In the genomic region with DNA sequence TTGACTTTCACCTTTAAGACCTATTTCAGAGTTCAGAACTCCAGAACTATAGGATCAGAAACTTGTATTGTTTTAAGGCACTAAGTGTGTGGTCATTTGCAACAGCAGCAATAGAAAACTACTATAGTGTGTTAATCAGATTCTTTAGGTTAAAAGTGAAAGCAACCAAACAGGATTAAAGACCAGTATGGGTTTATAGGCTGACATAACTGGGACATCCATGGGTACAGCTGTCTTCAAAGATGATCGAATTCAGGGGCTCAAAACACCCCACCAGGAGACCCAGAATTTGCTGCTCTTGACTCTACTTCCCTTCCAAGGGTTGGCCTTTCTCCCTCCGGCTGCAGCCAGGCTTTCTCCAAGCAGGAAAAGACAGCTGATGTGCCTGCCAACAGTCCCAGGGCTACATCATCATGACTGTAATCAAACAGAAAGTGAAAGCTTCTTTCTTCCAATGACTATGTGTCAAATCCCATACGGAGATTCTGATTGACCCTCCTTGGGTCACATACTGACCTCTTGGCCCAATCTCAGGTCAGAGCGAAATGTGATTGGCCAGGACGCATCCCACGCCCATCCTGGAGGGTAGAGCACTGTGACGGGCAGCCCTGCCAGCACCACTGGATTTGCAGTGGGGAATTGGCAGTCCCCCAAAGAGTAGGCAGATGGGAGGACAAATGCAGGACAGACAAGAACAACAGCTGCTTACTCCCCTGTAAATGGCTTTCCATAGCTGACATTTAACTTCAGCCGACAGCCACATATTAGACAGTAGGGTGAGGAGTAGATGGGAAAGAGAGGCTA, we compare ENCODE assay signal across 8 cellular contexts. TPM values are rescaled to one million over a fixed set of nuclear protein-coding genes. Genes with fewer than 3 reads are reported as not detected.
DNase-seq lines count a peak whose midpoint lies in the region; ATAC-seq and TF ChIP-seq lines count a peak whose summit lies in the region.

No MANE protein-coding gene starts in this region.

- no peaks in the 10 kb centered on the region for H3K36me3 Mint-ChIP-seq in activated CD4-positive, alpha-beta T cell treated with anti-CD3 and anti-CD28 coated beads, Interleukin-2, amount 10 ng/mL, durations not matched to agents 24 days and 14 days (ENCODE audit: low read depth)

- DNase-seq in activated CD4-positive, alpha-beta T cell treated with anti-CD3 and anti-CD28 coated beads, Interleukin-2, amount 10 ng/mL, durations not matched to agents 24 days and 14 days: peak; percentile 67
- DNase-seq in activated CD4-positive, alpha-beta T cell treated with anti-CD3 and anti-CD28 coated beads for 1 hour: no peak
- DNase-seq in RPMI7951 (ENCODE audit: low read depth) (peak; percentile 93), dorsolateral prefrontal cortex (peak; percentile 20 to 88 (median 71))

- no peaks in the 10 kb centered on the region for H3K9me3 Mint-ChIP-seq in activated CD4-positive, alpha-beta T cell treated with anti-CD3 and anti-CD28 coated beads, Interleukin-2, amount 10 ng/mL, durations not matched to agents 24 days and 14 days

- H3K4me3 ChIP-seq in dorsolateral prefrontal cortex (peak overlapping the region; percentile 7 to 68 (median 44)), muscle layer of duodenum (ENCODE audit: low read depth in 1 of 2, low read length in 2 of 2) (peak overlapping the region; percentile 60 to 77)

- no peaks in the 10 kb centered on the region for H3K27me3 Mint-ChIP-seq in activated CD4-positive, alpha-beta T cell treated with anti-CD3 and anti-CD28 coated beads, Interleukin-2, amount 10 ng/mL, durations not matched to agents 24 days and 14 days

- peak overlapping the region; percentile 50 for H3K27ac Mint-ChIP-seq in activated CD4-positive, alpha-beta T cell treated with anti-CD3 and anti-CD28 coated beads, Interleukin-2, amount 10 ng/mL, durations not matched to agents 24 days and 14 days

- ATAC-seq in GM18519 (IDR thresholded peaks at IDR 0.05; ENCODE audit: low FRiP score, unreplicated experiment) (no peak), HG03045 (IDR thresholded peaks at IDR 0.05; ENCODE audit: unreplicated experiment) (no peak), GM18873 (IDR thresholded peaks at IDR 0.05; ENCODE audit: low FRiP score, unreplicated experiment) (no peak)

- TF ChIP-seq CTCF in dorsolateral prefrontal cortex (IDR thresholded peaks at IDR 0.05 in 54 of 56, conservative IDR thresholded peaks at IDR 0.05 in 2 of 56; ENCODE audit: low read depth in 1 of 56, partially characterized antibody in 56 of 56): peak in 2 of 56 donors; percentile 12 to 21

- no peaks in the 10 kb centered on the region for H3K9me3 ChIP-seq in muscle layer of duodenum (ENCODE audit: control insufficient read depth in 1 of 2, low read length in 2 of 2)

- intact Hi-C loops in activated CD4-positive, alpha-beta T cell treated with anti-CD3 and anti-CD28 coated beads, Interleukin-2, amount 10 ng/mL, durations not matched to agents 24 days and 14 days (cut with micrococcal nuclease): no loop called here
- intact Hi-C loops in dorsolateral prefrontal cortex (cut with DNase I): loop anchor here in 1 of 2 donors (5.0 kb wide), 1 partner anchor 51 kb away; a partner anchor contains a TSS

- peaks cover 5 to 7% of the 10 kb centered on the region in 2 donors for H3K4me1 ChIP-seq in muscle layer of duodenum (ENCODE audit: control insufficient read depth in 1 of 2, insufficient read depth in 2 of 2, low read length in 2 of 2)

- no peaks in the 10 kb centered on the region for H3K27me3 ChIP-seq in dorsolateral prefrontal cortex
- H3K27me3 ChIP-seq in muscle layer of duodenum (ENCODE audit: low read depth, low read length): no peaks in the 10 kb centered on the region

- H3K4me3 Mint-ChIP-seq in activated CD4-positive, alpha-beta T cell treated with anti-CD3 and anti-CD28 coated beads, Interleukin-2, amount 10 ng/mL, durations not matched to agents 24 days and 14 days: peak overlapping the region; percentile 71

- no peaks in the 10 kb centered on the region for H3K36me3 ChIP-seq in muscle layer of duodenum (ENCODE audit: control insufficient read depth in 1 of 2, insufficient read depth in 2 of 2, low read length in 2 of 2)

- H3K4me1 Mint-ChIP-seq in activated CD4-positive, alpha-beta T cell treated with anti-CD3 and anti-CD28 coated beads, Interleukin-2, amount 10 ng/mL, durations not matched to agents 24 days and 14 days: peaks cover 11% of the 10 kb centered on the region

- H3K27ac ChIP-seq in dorsolateral prefrontal cortex (peak overlapping the region in 57 of 59 donors; percentile 11 to 91 (median 73)), muscle layer of duodenum (ENCODE audit: low read length) (peak overlapping the region; percentile 52)

RNA-seq across cellular contexts. Expression of a gene that starts 51.4 kb away (rescaled TPM):
- total RNA-seq in activated CD4-positive, alpha-beta T cell treated with anti-CD3 and anti-CD28 coated beads, Interleukin-2, amount 10 ng/mL, durations not matched to agents 24 days and 14 days: 67.3 and 72.5 TPM in 2 replicates
- total RNA-seq in RPMI7951 (2014; rRNA removed; shearing (Covaris generic)): 107 and 139 TPM in 2 replicates
- 10 to 100 TPM; 33.6 to 68.4 (median 46.7) TPM for total RNA-seq in dorsolateral prefrontal cortex
